ENCODE assay signal across 9 cellular contexts in genomic region chr10:62636825-62637248, GRCh38.
DNase-seq lines count a peak whose midpoint lies in the region; ATAC-seq, FAIRE-seq and TF ChIP-seq lines count a peak whose summit lies in the region.
"Had no signal": no experiment of that assay in that cellular context is flagged by ENCODE, and none has a peak within 500 bp of the region (broad histone marks: within the 10 kb centered on the region; RNA-seq: fewer than 3 reads in every experiment).

No MANE protein-coding gene starts in this region.

- H3K27me3 Mint-ChIP-seq in GM23338 (ENCODE audit: insufficient read depth, low read depth, poor library complexity): no peaks in the 10 kb centered on the region
- no peaks in the 10 kb centered on the region for H3K27me3 Mint-ChIP-seq in T-cell

- peak; percentile 14 for DNase-seq in GM23338 (ENCODE audit: low spot score)
- peak in 6 of 34 experiments; percentile 5 to 26 (median 13) for DNase-seq in T-cell
- no peak for DNase-seq in kidney
- no peak for DNase-seq in GDM1 (lab: John Stamatoyannopoulos, UW)
- DNase-seq in NCI-H345 (lab: John Stamatoyannopoulos, UW): no peak
- DNase-seq: NCI-H2171 had no signal

- H3K9me3 ChIP-seq in kidney (ENCODE audit: control insufficient read depth in 1 of 2, low read length in 2 of 2): no peaks in the 10 kb centered on the region

- H3K9me3 Mint-ChIP-seq in GM23338: no peaks in the 10 kb centered on the region
- no peaks in the 10 kb centered on the region for H3K9me3 Mint-ChIP-seq in T-cell

- H3K36me3 Mint-ChIP-seq in GM23338 (ENCODE audit: low read depth): no peaks in the 10 kb centered on the region
- no peaks in the 10 kb centered on the region for H3K36me3 Mint-ChIP-seq in T-cell

- H3K79me2 ChIP-seq in ACC112 (ENCODE audit: control insufficient read depth, insufficient read depth, low read length, unreplicated experiment) (no peaks in the 10 kb centered on the region), GM23338 (replicated peaks; ENCODE audit: insufficient read depth) (no peaks in the 10 kb centered on the region)

- TF ChIP-seq CTCF in GM23338 (conservative IDR thresholded peaks at IDR 0.05; ENCODE audit: low read depth in 2 of 2) (peak in 1 of 2 experiments; percentile 39; a peak in 3 of 4 replicates), kidney (IDR thresholded peaks at IDR 0.05; ENCODE audit: borderline replicate concordance, extremely low read depth, insufficient read depth) (no peak)

- H3K4me1 ChIP-seq in ACC112 (ENCODE audit: control insufficient read depth, insufficient read depth, low read length, unreplicated experiment) (peaks cover 15% of the 10 kb centered on the region), GM23338 (ENCODE audit: insufficient read depth) (peaks cover 14% of the 10 kb centered on the region), kidney (ENCODE audit: control insufficient read depth in 1 of 2, insufficient read depth in 1 of 2, low read depth in 1 of 2, low read length in 2 of 2) (peaks cover 2 to 6% of the 10 kb centered on the region in 2 donors)

- H3K4me3 ChIP-seq in ACC112 (ENCODE audit: low read depth, low read length) (peak overlapping the region; percentile 65), GM23338 (no peak overlapping the region), kidney (ENCODE audit: low read length in 2 of 2) (peak overlapping the region; percentile 1 to 43)

- FAIRE-seq in kidney (lab: Jason Lieb, UNC): no peak

- H4K20me1 ChIP-seq in GM23338 (replicated peaks; ENCODE audit: insufficient read depth): no peaks in the 10 kb centered on the region

- H3K27me3 ChIP-seq in ACC112 (ENCODE audit: insufficient read depth, low read length) (no peaks in the 10 kb centered on the region), GM23338 (ENCODE audit: insufficient read depth) (no peaks in the 10 kb centered on the region)

- H3K4me2 ChIP-seq in GM23338: no peak overlapping the region

- no peak overlapping the region for H3K27ac Mint-ChIP-seq in GM23338
- H3K27ac Mint-ChIP-seq in T-cell: no peak overlapping the region

- intact Hi-C loops in kidney (cut with DNase I): no loop called here

- H3K4me3 Mint-ChIP-seq in GM23338 (no peak overlapping the region), T-cell (no peak overlapping the region)

- H3K36me3 ChIP-seq in ACC112 (ENCODE audit: insufficient read depth, low read length) (no peaks in the 10 kb centered on the region), GM23338 (ENCODE audit: insufficient read depth) (no peaks in the 10 kb centered on the region), kidney (ENCODE audit: control insufficient read depth in 1 of 2, insufficient read depth in 2 of 2, low read length in 2 of 2) (no peaks in the 10 kb centered on the region)

- H2AFZ ChIP-seq in ACC112 (ENCODE audit: low read length, unreplicated experiment): peak overlapping the region; percentile 60
- no peak overlapping the region for H2AFZ ChIP-seq in GM23338

- POLR2A ChIA-PET in T-cell (lab: Charles Lee): interaction anchor here (0.7 to 1.7 kb wide), 5 partner anchors 143 to 697 kb away, joined by 3 to 7 read pairs (median 4); partner anchors contain the start of genes ADO (in 1 of the 2) and EGR2 (in 1 of the 2)

- no peaks in the 10 kb centered on the region; the same call in 2 of the 3 replicates for H3K4me1 Mint-ChIP-seq in GM23338
- peaks cover 9 to 24% (median 16%) of the 10 kb centered on the region in 3 donors for H3K4me1 Mint-ChIP-seq in T-cell

- H3K27ac ChIP-seq in ACC112 (ENCODE audit: low read depth, low read length) (peak overlapping the region; percentile 76), GM23338 (ENCODE audit: low read depth) (no peak overlapping the region), kidney (ENCODE audit: low read depth in 2 of 2, low read length in 2 of 2) (peak overlapping the region in 1 of 2 donors; percentile 51)

- ATAC-seq in GM23338 (no peak; the same call in 2 of the 3 replicates), T-cell (replicated peaks in 1 of 4) (peak; percentile 21 to 54 (median 39)), HG02973 (IDR thresholded peaks at IDR 0.05; ENCODE audit: unreplicated experiment) (no peak), HG03457 (IDR thresholded peaks at IDR 0.05; ENCODE audit: unreplicated experiment) (no peak)

- H3K9ac ChIP-seq in kidney (ENCODE audit: low read length in 2 of 2): no peak overlapping the region

- CTCF ChIA-PET in T-cell (lab: Charles Lee): interaction anchor here (0.8 to 2.7 kb wide), 12 partner anchors 27 to 521 kb away, joined by 3 to 57 read pairs (median 4); partner anchors contain the start of gene EGR2 (in 1 of the 2)

- H3K9me2 ChIP-seq in GM23338 (ENCODE audit: insufficient read depth): peaks cover 16% of the 10 kb centered on the region; the same call in 1 of the 2 replicates

- no peaks in the 10 kb centered on the region for H3F3A ChIP-seq in GM23338 (replicated peaks; ENCODE audit: low read depth)

TF ChIP-seq in GM23338, 12 proteins besides CTCF, POLR2A, EP300 and RAD21 (continues in another document):
- TF ChIP-seq POLR2AphosphoS5 (IDR thresholded peaks at IDR 0.05; ENCODE audit: low read depth): no peak
- TF ChIP-seq JUNB (IDR thresholded peaks at IDR 0.05; ENCODE audit: unreplicated experiment): no peak
- TF ChIP-seq ZNF114 (CRISPR knock-in tag; IDR thresholded peaks at IDR 0.05): no peak
- no peak for TF ChIP-seq CREB1 (CRISPR knock-in tag; IDR thresholded peaks at IDR 0.05; ENCODE audit: low read depth)
- TF ChIP-seq, protein P1, sequence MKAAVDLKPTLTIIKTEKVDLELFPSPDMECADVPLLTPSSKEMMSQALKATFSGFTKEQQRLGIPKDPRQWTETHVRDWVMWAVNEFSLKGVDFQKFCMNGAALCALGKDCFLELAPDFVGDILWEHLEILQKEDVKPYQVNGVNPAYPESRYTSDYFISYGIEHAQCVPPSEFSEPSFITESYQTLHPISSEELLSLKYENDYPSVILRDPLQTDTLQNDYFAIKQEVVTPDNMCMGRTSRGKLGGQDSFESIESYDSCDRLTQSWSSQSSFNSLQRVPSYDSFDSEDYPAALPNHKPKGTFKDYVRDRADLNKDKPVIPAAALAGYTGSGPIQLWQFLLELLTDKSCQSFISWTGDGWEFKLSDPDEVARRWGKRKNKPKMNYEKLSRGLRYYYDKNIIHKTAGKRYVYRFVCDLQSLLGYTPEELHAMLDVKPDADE (IDR thresholded peaks at IDR 0.05): no peak
- TF ChIP-seq REST (IDR thresholded peaks at IDR 0.05; ENCODE audit: unreplicated experiment): no peak
- no peak for TF ChIP-seq EZH2 (IDR thresholded peaks at IDR 0.05; ENCODE audit: low read depth, unreplicated experiment)
- no peak for TF ChIP-seq EZH2phosphoT487 (IDR thresholded peaks at IDR 0.05; ENCODE audit: unreplicated experiment)
- no peak for TF ChIP-seq ZNF331 (CRISPR knock-in tag; IDR thresholded peaks at IDR 0.05; ENCODE audit: low read depth)
- no peak for TF ChIP-seq STAT1 (IDR thresholded peaks at IDR 0.05; ENCODE audit: unreplicated experiment)

Comparison
In these comparisons a context has a peak if more than half of its experiments do, and no peak if none do; other contexts are left out.
1. ATAC-seq: peak in T-cell (4 of 4); none in GM23338 (single experiment), HG02973 (single experiment) and HG03457 (single experiment).